Comparison of ENCODE assay signal across 18 cellular contexts in genomic region chr6:1054653-1055014, GRCh38.
A peak's percentile ranks its signal among the peaks of the same experiment; 100 is the strongest.
DNase-seq lines count a peak whose midpoint lies in the region; ATAC-seq and TF ChIP-seq lines count a peak whose summit lies in the region.
"Had no signal": no experiment of that assay in that cellular context is flagged by ENCODE, and none has a peak within 500 bp of the region (broad histone marks: within the 10 kb centered on the region; RNA-seq: fewer than 3 reads in every experiment).

No MANE protein-coding gene starts in this region.

- DNase-seq in cardiac septum (ENCODE audit: low spot score) (peak; percentile 38), heart left ventricle (no peak), Calu3 (no peak), coronary artery (ENCODE audit: low spot score) (peak; percentile 49), HuH-7.5 (ENCODE audit: low spot score) (no peak)
- DNase-seq in stimulated activated naive CD4-positive, alpha-beta T cell treated with Interleukin-2 at 50 U/mL for 16 hours (lab: John Stamatoyannopoulos, UW) = no peak
- DNase-seq: CD4-positive, CD25-positive, alpha-beta regulatory T cell; CD8-positive, alpha-beta T cell; DMS53; DMS79 treated with DMSO at 0.1 percent for 48 hours; GF-D8; H9; HFFc6 had no signal

- TF ChIP-seq POLR2A in heart left ventricle (IDR thresholded peaks at IDR 0.05) = no peak

- TF ChIP-seq CTCF in heart left ventricle (IDR thresholded peaks at IDR 0.05) = no peak
- TF ChIP-seq CTCF in Calu3 (IDR thresholded peaks at IDR 0.05; ENCODE audit: unreplicated experiment) = no peak
- TF ChIP-seq CTCF in coronary artery (IDR thresholded peaks at IDR 0.05) = no peak

- H3K9me3 Mint-ChIP-seq in Calu3 (ENCODE audit: low read depth, unreplicated experiment) = no peaks in the 10 kb centered on the region
- H3K9me3 Mint-ChIP-seq: CD4-positive, CD25-positive, alpha-beta regulatory T cell; CD8-positive, alpha-beta T cell; GM23338; H9; HFFc6 had no signal

- CTCF ChIA-PET in Calu3 (lab: Charles Lee) = interaction anchor here (0.5 to 0.9 kb wide), 2 partner anchors 56 to 141 kb away, joined by 3 to 4 read pairs; no protein-coding TSS in a partner anchor

- H3K4me3 ChIP-seq in heart left ventricle = no peak overlapping the region
- no peak overlapping the region for H3K4me3 ChIP-seq in coronary artery
- H3K4me3 ChIP-seq: BLaER1, GM23338 had no signal

- intact Hi-C loops in cardiac septum (cut with DNase I) = no loop called here
- intact Hi-C loops in heart left ventricle (cut with DNase I) = no loop called here
- intact Hi-C loops in Calu3 (cut with micrococcal nuclease; ENCODE audit: unreplicated experiment) = loop anchor here (5.0 to 10.0 kb wide), 3 partner anchors 78 to 280 kb away; no protein-coding TSS in a partner anchor

- no TSS peak for BruUV-seq in Calu3 (replicated peaks; lab: Mats Ljungman, UMichigan)

- H3K27ac ChIP-seq in heart left ventricle (no peak overlapping the region), coronary artery (no peak overlapping the region)
- H3K27ac ChIP-seq: 22Rv1, BLaER1, C4-2B had no signal

- no peak overlapping the region for H3K4me3 Mint-ChIP-seq in Calu3 (ENCODE audit: low read depth, unreplicated experiment)
- H3K4me3 Mint-ChIP-seq: B cell; CD4-positive, CD25-positive, alpha-beta regulatory T cell; CD8-positive, alpha-beta T cell; GM23338; H9; HFFc6 had no signal

- peaks cover 0 to 24% (median 8%) of the 10 kb centered on the region in 9 donors for H3K27me3 ChIP-seq in heart left ventricle
- H3K27me3 ChIP-seq: BLaER1 had no signal

- H3K36me3 ChIP-seq in heart left ventricle = no peaks in the 10 kb centered on the region
- H3K36me3 ChIP-seq: BLaER1 had no signal

- ATAC-seq in heart left ventricle = no peak
- ATAC-seq: CD8-positive, alpha-beta T cell had no signal

- no peaks in the 10 kb centered on the region for H3K27me3 Mint-ChIP-seq in Calu3 (ENCODE audit: unreplicated experiment)

- peaks cover 7% of the 10 kb centered on the region for H3K4me1 Mint-ChIP-seq in Calu3 (ENCODE audit: low read depth, unreplicated experiment)
- H3K4me1 Mint-ChIP-seq: B cell; CD4-positive, CD25-positive, alpha-beta regulatory T cell had no signal

- no peaks in the 10 kb centered on the region for H3K9me3 ChIP-seq in heart left ventricle

- 78 to 89% (median 84%) methylated on average over 3 of the region's 3 CpGs for WGBS in heart left ventricle, 4 donors

- H3K36me3 Mint-ChIP-seq in Calu3 (ENCODE audit: insufficient read depth, unreplicated experiment) = no peaks in the 10 kb centered on the region
- H3K36me3 Mint-ChIP-seq: CD4-positive, CD25-positive, alpha-beta regulatory T cell; CD8-positive, alpha-beta T cell had no signal

- H3K27ac Mint-ChIP-seq in Calu3 (ENCODE audit: unreplicated experiment) = peak overlapping the region; percentile 33
- H3K27ac Mint-ChIP-seq: B cell; CD4-positive, CD25-positive, alpha-beta regulatory T cell; CD8-positive, alpha-beta T cell; GM23338; H9; HFFc6 had no signal

- H3K4me1 ChIP-seq in heart left ventricle = no peaks in the 10 kb centered on the region
- H3K4me1 ChIP-seq: BLaER1 had no signal

Comparison
In these comparisons a context has a peak if more than half of its experiments do, and no peak if none do; other contexts are left out.
1. DNase-seq: peak in cardiac septum (single experiment) and coronary artery (single experiment); none in heart left ventricle (0 of 5), Calu3 (single experiment), HuH-7.5 (single experiment) and stimulated activated naive CD4-positive, alpha-beta T cell treated with Interleukin-2 at 50 U/mL for 16 hours (single experiment).